Comparison of ENCODE assay signal across 1 cellular context in genomic region chr10:18875480-18875879, GRCh38.
TF ChIP-seq lines count a peak whose summit lies in the region.

No MANE protein-coding gene starts in this region.

TF ChIP-seq in IMR-90, 13 proteins besides CTCF, POLR2A, EP300 and RAD21 (continued from another document):
- no peak for TF ChIP-seq ELK1 (IDR thresholded peaks at IDR 0.05; ENCODE audit: borderline replicate concordance, low read depth, low read length)
- TF ChIP-seq CEBPB (IDR thresholded peaks at IDR 0.05; ENCODE audit: low read depth, low read length) = no peak
- no peak for TF ChIP-seq FOS (IDR thresholded peaks at IDR 0.05; ENCODE audit: low read depth, low read length)
- no peak for TF ChIP-seq MAFK (IDR thresholded peaks at IDR 0.05; ENCODE audit: low read depth, low read length)
- no peak for TF ChIP-seq RCOR1 (IDR thresholded peaks at IDR 0.05; ENCODE audit: insufficient replicate concordance, low read length)
- no peak for TF ChIP-seq CHD1 (IDR thresholded peaks at IDR 0.05; ENCODE audit: low read depth, low read length)
